ENCODE assay signal across 27 cellular contexts in genomic region chr12:34333337-34333736, GRCh38.
"Had no signal": no experiment of that assay in that cellular context is flagged by ENCODE, and none has a peak within 500 bp of the region (broad histone marks: within the 10 kb centered on the region; RNA-seq: fewer than 3 reads in every experiment).

No MANE protein-coding gene starts in this region.

- H3K4me3 ChIP-seq: coronary artery, MG63, SJSA1 had no signal

- DNase-seq: activated CD4-positive, alpha-beta T cell treated with anti-CD3 and anti-CD28 coated beads, Interleukin-2, amount 10 ng/mL, durations not matched to agents 24 days and 14 days; activated CD4-positive, alpha-beta T cell treated with anti-CD3 and anti-CD28 coated beads, Interleukin-2, amount 50 U/mL, for 48 hours; activated CD4-positive, CD25-positive, alpha-beta regulatory T cell treated with anti-CD3 and anti-CD28 coated beads, Interleukin-2, amount 50 U/mL, for 72 hours; activated CD8-positive, alpha-beta memory T cell treated with anti-CD3 and anti-CD28 coated beads, Interleukin-2, amount 10 ng/mL, durations not matched to agents 7 days and 5 days; activated effector memory CD4-positive, alpha-beta T cell treated with Interleukin-2 at 50 U/mL for 16 hours; activated naive CD4-positive, alpha-beta T cell; activated T-cell treated with anti-CD3 and anti-CD28 coated beads, Interleukin-2, amount 50 U/mL, for 24 hours; aorta; central memory CD4-positive, alpha-beta T cell; MG63; MV-4-11; NCI-H1092 treated with DMSO at 0.1 percent for 48 hours; NCI-H1417 treated with DMSO at 0.1 percent for 48 hours; NCI-H1694; NCI-H2029 treated with DMSO at 0.1 percent for 48 hours; NCI-H2171; NCI-H345; NCI-H510A; NCI-H526 treated with DMSO at 0.1 percent for 48 hours; Right ventricle myocardium superior; T-helper 17 cell; T-helper 9 cell had no signal

- H3K27me3 ChIP-seq: SJSA1 had no signal

- H3K9ac ChIP-seq: KMS-11 had no signal

- H3K36me3 ChIP-seq: MG63, SJSA1 had no signal

- H3K4me1 ChIP-seq: SJSA1 had no signal

- FAIRE-seq: bronchial epithelial cell had no signal

- H3K4me2 ChIP-seq: KMS-11 had no signal

- H3K27ac ChIP-seq: coronary artery, KMS-11, SJSA1 had no signal

- ATAC-seq: activated CD8-positive, alpha-beta memory T cell treated with anti-CD3 and anti-CD28 coated beads, Interleukin-2, amount 10 ng/mL, durations not matched to agents 7 days and 5 days; T-helper 17 cell; WTC11 had no signal

- H3K9me3 ChIP-seq: MG63 had no signal
